26 cellular contexts compared by ENCODE assay signal in the genomic region with DNA sequence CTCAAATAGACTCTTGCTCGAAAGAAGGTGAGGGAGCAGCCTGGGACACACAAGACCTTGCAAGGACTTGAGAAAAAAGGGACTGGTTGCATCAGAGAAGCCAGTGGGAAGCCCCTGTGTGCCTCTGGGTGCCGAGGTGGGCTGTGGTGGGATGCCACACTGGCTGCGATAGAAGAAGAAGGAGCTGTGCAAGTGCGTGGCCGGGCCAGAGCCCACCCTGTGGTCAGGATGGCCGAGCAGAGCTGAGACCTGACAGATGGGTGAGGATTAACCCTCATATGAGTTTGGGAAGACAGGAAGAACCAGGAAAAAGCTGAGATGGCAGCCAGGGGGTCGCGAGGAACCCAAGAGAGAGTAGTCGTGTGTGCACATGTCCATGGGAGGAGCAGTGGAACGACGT. TPM values are rescaled to one million over a fixed set of nuclear protein-coding genes. Genes with fewer than 3 reads are reported as not detected.
"Had no signal": no experiment of that assay in that cellular context is flagged by ENCODE, and none has a peak within 500 bp of the region (broad histone marks: within the 10 kb centered on the region; RNA-seq: fewer than 3 reads in every experiment).

No MANE protein-coding gene starts in this region.

- H3K9me3 ChIP-seq: colonic mucosa, esophagus muscularis mucosa, gastroesophageal sphincter had no signal

- DNase-seq: cerebellar nuclear complex; colonic mucosa; cortex of kidney; effector memory CD4-positive, alpha-beta T cell; foreskin keratinocyte; hypothalamus; immature natural killer cell; left colon; left ventricle myocardium superior; mammary epithelial cell; mesendoderm; midbrain had no signal

- H3K9me3 Mint-ChIP-seq: dendritic cell treated with granulocyte-macrophage colony-stimulating factor and Interleukin-4, amounts not matched to agents 40 ng/mL and 50 ng/mL, for 4 days; immature natural killer cell; memory B cell had no signal

- H3K4me3 Mint-ChIP-seq: dendritic cell treated with granulocyte-macrophage colony-stimulating factor and Interleukin-4, amounts not matched to agents 40 ng/mL and 50 ng/mL, for 4 days; immature natural killer cell; memory B cell had no signal

- H3K27ac Mint-ChIP-seq: dendritic cell treated with granulocyte-macrophage colony-stimulating factor and Interleukin-4, amounts not matched to agents 40 ng/mL and 50 ng/mL, for 4 days; memory B cell had no signal

- H3K36me3 ChIP-seq: colonic mucosa, gastroesophageal sphincter, heart left ventricle had no signal

- H3K27me3 Mint-ChIP-seq: dendritic cell treated with granulocyte-macrophage colony-stimulating factor and Interleukin-4, amounts not matched to agents 40 ng/mL and 50 ng/mL, for 4 days had no signal

- H3K27me3 ChIP-seq: colonic mucosa, esophagus muscularis mucosa, foreskin keratinocyte, gastroesophageal sphincter, heart left ventricle, hepatocyte had no signal

- H3K27ac ChIP-seq: colonic mucosa, esophagus muscularis mucosa, foreskin keratinocyte, gastroesophageal sphincter, heart left ventricle, hepatocyte had no signal

- ATAC-seq: foreskin keratinocyte, gastroesophageal sphincter, heart left ventricle, left colon, left lobe of liver, left ventricle myocardium superior had no signal

- H3K4me1 ChIP-seq: colonic mucosa, esophagus muscularis mucosa, foreskin keratinocyte, gastroesophageal sphincter had no signal

- H3K4me3 ChIP-seq: colonic mucosa, esophagus muscularis mucosa, gastroesophageal sphincter, heart left ventricle, hepatocyte, lung had no signal

RNA-seq across cellular contexts. Expression of gene HGFAC, which starts 44.6 kb away (rescaled TPM):
- total RNA-seq: epithelial cell of proximal tubule, fibroblast of villous mesenchyme, foreskin keratinocyte, kidney epithelial cell, left colon, mammary epithelial cell, mononuclear cell had no signal
- polyA plus RNA-seq: fibroblast of lung, foreskin keratinocyte, immature natural killer cell, keratinocyte, mammary epithelial cell had no signal
